22 cellular contexts compared by ENCODE assay signal in genomic region chr2:174789001-174789400, GRCh38. TPM values are rescaled to one million over a fixed set of nuclear protein-coding genes. Genes with fewer than 3 reads are reported as not detected.
A peak's percentile ranks its signal among the peaks of the same experiment; 100 is the strongest.
DNase-seq lines count a peak whose midpoint lies in the region; ATAC-seq, FAIRE-seq and TF ChIP-seq lines count a peak whose summit lies in the region.
"Had no signal": no experiment of that assay in that cellular context is flagged by ENCODE, and none has a peak within 500 bp of the region (broad histone marks: within the 10 kb centered on the region; RNA-seq: fewer than 3 reads in every experiment).

No MANE protein-coding gene starts in this region.

- no peak for FAIRE-seq in endothelial cell of umbilical vein (lab: Jason Lieb, UNC)

- no peak for TF ChIP-seq POLR2A in endothelial cell of umbilical vein (IDR thresholded peaks at IDR 0.05; ENCODE audit: low read depth, low read length)

- peak overlapping the region; percentile 62 for H3K4me3 ChIP-seq in OCI-LY1 (ENCODE audit: low read depth, low read length, poor library complexity, severe bottlenecking)
- no peak overlapping the region for H3K4me3 ChIP-seq in endothelial cell of umbilical vein (replicated peaks in 1 of 3; ENCODE audit: insufficient read depth in 1 of 3, low read depth in 1 of 3, low read length in 3 of 3)
- H3K4me3 ChIP-seq: colonic mucosa, heart left ventricle, suprapubic skin had no signal

- H3K4me1 ChIP-seq in ES-I3 (ENCODE audit: insufficient read depth, low read length): peaks cover 44% of the 10 kb centered on the region
- peaks cover 21% of the 10 kb centered on the region for H3K4me1 ChIP-seq in OCI-LY1 (ENCODE audit: insufficient read depth, low read length, severe bottlenecking)
- H3K4me1 ChIP-seq in endothelial cell of umbilical vein (ENCODE audit: control insufficient read depth, extremely low read depth, insufficient read depth, low read length): peaks cover 18% of the 10 kb centered on the region
- H3K4me1 ChIP-seq: colonic mucosa had no signal

- no peaks in the 10 kb centered on the region for H3K9me3 ChIP-seq in ES-I3 (ENCODE audit: control insufficient read depth, insufficient read depth, low read length)
- no peaks in the 10 kb centered on the region for H3K9me3 ChIP-seq in OCI-LY1 (ENCODE audit: low read length)
- no peaks in the 10 kb centered on the region for H3K9me3 ChIP-seq in endothelial cell of umbilical vein (replicated peaks; ENCODE audit: control insufficient read depth, insufficient read depth, low read length)
- H3K9me3 ChIP-seq: colonic mucosa, heart left ventricle, suprapubic skin had no signal

- H3K4me2 ChIP-seq in OCI-LY1 (ENCODE audit: low read length) (peak overlapping the region; percentile 86), endothelial cell of umbilical vein (ENCODE audit: insufficient read depth, low read length) (no peak overlapping the region)

- no peaks in the 10 kb centered on the region for H3K9me3 Mint-ChIP-seq in osteocyte (ENCODE audit: unreplicated experiment)
- no peaks in the 10 kb centered on the region for H3K9me3 Mint-ChIP-seq in natural killer cell treated with Interleukin-12 subunit alpha and Interleukin-12 subunit beta and Interleukin-15 and Interleukin-18, amount 100 ng/mL, for 72 hours
- H3K9me3 Mint-ChIP-seq in stimulated activated naive B cell treated with anti-CD40 and anti-IgM and Interleukin-4, amounts not matched to agents 10 μg/mL and 1 μg/mL and 100 μg/mL, for 72 hours: no peaks in the 10 kb centered on the region
- H3K9me3 Mint-ChIP-seq: activated naive CD8-positive, alpha-beta T cell treated with anti-CD3 and anti-CD28 coated beads, Interleukin-2, amount 10 ng/mL, durations not matched to agents 7 days and 5 days; CD8-positive, alpha-beta memory T cell had no signal

- H2AFZ ChIP-seq in OCI-LY1 (ENCODE audit: low read length) (peak overlapping the region; percentile 83), endothelial cell of umbilical vein (ENCODE audit: low read depth, low read length) (peak overlapping the region; percentile 41)

- BruUV-seq in endothelial cell of umbilical vein (replicated peaks; lab: Mats Ljungman, UMichigan): no TSS peak

- H3K9ac ChIP-seq in ES-I3 (ENCODE audit: low read depth, low read length) (peak overlapping the region; percentile 50; the same call in 1 of the 2 replicates), OCI-LY1 (ENCODE audit: low read length) (peak overlapping the region; percentile 55; the same call in 1 of the 2 replicates), endothelial cell of umbilical vein (replicated peaks; ENCODE audit: extremely low read depth, insufficient read depth, low read length) (no peak overlapping the region)

- no peaks in the 10 kb centered on the region for H3K79me2 ChIP-seq in OCI-LY1 (ENCODE audit: insufficient read depth, low read length)
- H3K79me2 ChIP-seq in endothelial cell of umbilical vein (ENCODE audit: control insufficient read depth, insufficient read depth, low read length): no peaks in the 10 kb centered on the region

- CTCF ChIA-PET in endothelial cell of umbilical vein (lab: Charles Lee): interaction anchor here (1.1 to 7.4 kb wide), 3 partner anchors 18 to 201 kb away, joined by 3 to 48 read pairs (median 3); no protein-coding TSS in a partner anchor

- no peaks in the 10 kb centered on the region for H3F3A ChIP-seq in OCI-LY1 (ENCODE audit: insufficient read depth, low read length)

- H3K36me3 Mint-ChIP-seq in osteocyte (ENCODE audit: unreplicated experiment): no peaks in the 10 kb centered on the region
- H3K36me3 Mint-ChIP-seq in natural killer cell treated with Interleukin-12 subunit alpha and Interleukin-12 subunit beta and Interleukin-15 and Interleukin-18, amount 100 ng/mL, for 72 hours: no peaks in the 10 kb centered on the region
- no peaks in the 10 kb centered on the region for H3K36me3 Mint-ChIP-seq in stimulated activated naive B cell treated with anti-CD40 and anti-IgM and Interleukin-4, amounts not matched to agents 10 μg/mL and 1 μg/mL and 100 μg/mL, for 72 hours
- H3K36me3 Mint-ChIP-seq: activated naive CD8-positive, alpha-beta T cell treated with anti-CD3 and anti-CD28 coated beads, Interleukin-2, amount 10 ng/mL, durations not matched to agents 7 days and 5 days; brain; CD8-positive, alpha-beta memory T cell had no signal

- TF ChIP-seq CTCF in OCI-LY1 (IDR thresholded peaks at IDR 0.05; ENCODE audit: low read length) (no peak), endothelial cell of umbilical vein (IDR thresholded peaks at IDR 0.05; ENCODE audit: extremely low read depth in 1 of 2, insufficient read depth in 1 of 2, low read depth in 1 of 2, low read length in 2 of 2) (no peak), osteocyte (IDR thresholded peaks at IDR 0.05) (no peak)

- H3K36me3 ChIP-seq in ES-I3 (ENCODE audit: insufficient read depth, low read length) (no peaks in the 10 kb centered on the region), OCI-LY1 (ENCODE audit: insufficient read depth, low read length) (no peaks in the 10 kb centered on the region), endothelial cell of umbilical vein (ENCODE audit: control insufficient read depth in 2 of 2, extremely low read depth in 1 of 2, insufficient read depth in 2 of 2, low read length in 2 of 2) (no peaks in the 10 kb centered on the region)
- H3K36me3 ChIP-seq: colonic mucosa, heart left ventricle, suprapubic skin had no signal

- no peak for ATAC-seq in natural killer cell treated with Interleukin-12 subunit alpha and Interleukin-12 subunit beta and Interleukin-15 and Interleukin-18, amount 100 ng/mL, for 72 hours
- no peak for ATAC-seq in GM19328 (IDR thresholded peaks at IDR 0.05; ENCODE audit: unreplicated experiment)
- ATAC-seq in stimulated activated naive B cell treated with anti-CD40 and anti-IgM and Interleukin-4, amounts not matched to agents 10 μg/mL and 1 μg/mL and 100 μg/mL, for 72 hours (replicated peaks): no peak

- peak overlapping the region; percentile 99 for H3K27ac Mint-ChIP-seq in osteocyte (ENCODE audit: unreplicated experiment)
- no peak overlapping the region for H3K27ac Mint-ChIP-seq in natural killer cell treated with Interleukin-12 subunit alpha and Interleukin-12 subunit beta and Interleukin-15 and Interleukin-18, amount 100 ng/mL, for 72 hours
- H3K27ac Mint-ChIP-seq in stimulated activated naive B cell treated with anti-CD40 and anti-IgM and Interleukin-4, amounts not matched to agents 10 μg/mL and 1 μg/mL and 100 μg/mL, for 72 hours: no peak overlapping the region

- H3K27me3 ChIP-seq in OCI-LY1 (ENCODE audit: insufficient read depth, low read length) (no peaks in the 10 kb centered on the region), endothelial cell of umbilical vein (ENCODE audit: control insufficient read depth in 2 of 2, insufficient read depth in 2 of 2, low read length in 2 of 2) (no peaks in the 10 kb centered on the region)
- H3K27me3 ChIP-seq: colonic mucosa, heart left ventricle, suprapubic skin had no signal

- no peaks in the 10 kb centered on the region for H3K27me3 Mint-ChIP-seq in osteocyte (ENCODE audit: unreplicated experiment)
- peaks cover 6 to 13% of the 10 kb centered on the region in 2 donors for H3K27me3 Mint-ChIP-seq in natural killer cell treated with Interleukin-12 subunit alpha and Interleukin-12 subunit beta and Interleukin-15 and Interleukin-18, amount 100 ng/mL, for 72 hours
- H3K27me3 Mint-ChIP-seq in stimulated activated naive B cell treated with anti-CD40 and anti-IgM and Interleukin-4, amounts not matched to agents 10 μg/mL and 1 μg/mL and 100 μg/mL, for 72 hours: peaks cover 0 to 10% of the 10 kb centered on the region in 2 donors
- H3K27me3 Mint-ChIP-seq: brain had no signal

- no peaks in the 10 kb centered on the region for H3K9me1 ChIP-seq in endothelial cell of umbilical vein (replicated peaks; ENCODE audit: control insufficient read depth, extremely low read depth, insufficient read depth, low read length)

- no peak overlapping the region for H3K27ac ChIP-seq in OCI-LY1 (ENCODE audit: low read depth, low read length, poor library complexity, severe bottlenecking)
- no peak overlapping the region for H3K27ac ChIP-seq in endothelial cell of umbilical vein (ENCODE audit: insufficient read depth, low read depth, low read length)
- H3K27ac ChIP-seq: colonic mucosa, heart left ventricle had no signal

- no peaks in the 10 kb centered on the region for H3K9me2 ChIP-seq in OCI-LY1 (ENCODE audit: low read depth, low read length)

- no peaks in the 10 kb centered on the region for H4K20me1 ChIP-seq in OCI-LY1 (ENCODE audit: insufficient read depth, low read length)
- no peaks in the 10 kb centered on the region for H4K20me1 ChIP-seq in endothelial cell of umbilical vein (replicated peaks; ENCODE audit: control insufficient read depth, extremely low read depth, insufficient read depth, low read length)

- DNase-seq in endothelial cell of umbilical vein (ENCODE audit: low read depth, low spot score) (no peak), osteocyte (ENCODE audit: extremely low spot score, unreplicated experiment) (no peak)
- DNase-seq in natural killer cell treated with Interleukin-12 subunit alpha and Interleukin-12 subunit beta and Interleukin-15 and Interleukin-18, amount 100 ng/mL, for 72 hours (ENCODE audit: low spot score): no peak
- DNase-seq in stimulated activated naive B cell treated with anti-CD40 and anti-IgM and Interleukin-4, amounts not matched to agents 10 μg/mL and 1 μg/mL and 100 μg/mL, for 72 hours: no peak
- DNase-seq: activated CD4-positive, alpha-beta T cell treated with anti-CD3 and anti-CD28 coated beads for 1 hour; activated naive CD8-positive, alpha-beta T cell treated with anti-CD3 and anti-CD28 coated beads, Interleukin-2, amount 10 ng/mL, durations not matched to agents 7 days and 5 days; colonic mucosa; GF-D8; GOT3; heart left ventricle; NCI-H1092; NCI-H2081; NK-92 treated with Interleukin-12 subunit alpha and Interleukin-12 subunit beta, amount 100 ng/mL, for 24 hours; occipital lobe; stimulated activated CD4-positive, alpha-beta T cell treated with anti-CD3 and anti-CD28 coated beads, Interleukin-12 subunit alpha, Interleukin-12 subunit beta, amount 100 ng/mL, for 4 hours had no signal

- POLR2A ChIA-PET in endothelial cell of umbilical vein (lab: Charles Lee): no interaction called here

- H3K4me3 Mint-ChIP-seq in osteocyte (ENCODE audit: unreplicated experiment): no peak overlapping the region
- H3K4me3 Mint-ChIP-seq in natural killer cell treated with Interleukin-12 subunit alpha and Interleukin-12 subunit beta and Interleukin-15 and Interleukin-18, amount 100 ng/mL, for 72 hours: no peak overlapping the region
- no peak overlapping the region for H3K4me3 Mint-ChIP-seq in stimulated activated naive B cell treated with anti-CD40 and anti-IgM and Interleukin-4, amounts not matched to agents 10 μg/mL and 1 μg/mL and 100 μg/mL, for 72 hours
- H3K4me3 Mint-ChIP-seq: brain had no signal

- dilution Hi-C loops in endothelial cell of umbilical vein (cut with MboI; ENCODE audit: extremely low pct_ligation_motif_present, low sequenced_read_pairs): no loop called here

- H3K4me1 Mint-ChIP-seq in osteocyte (ENCODE audit: unreplicated experiment): peaks cover 75% of the 10 kb centered on the region
- no peaks in the 10 kb centered on the region for H3K4me1 Mint-ChIP-seq in natural killer cell treated with Interleukin-12 subunit alpha and Interleukin-12 subunit beta and Interleukin-15 and Interleukin-18, amount 100 ng/mL, for 72 hours (ENCODE audit: low read depth in 2 of 2)
- H3K4me1 Mint-ChIP-seq in stimulated activated naive B cell treated with anti-CD40 and anti-IgM and Interleukin-4, amounts not matched to agents 10 μg/mL and 1 μg/mL and 100 μg/mL, for 72 hours: peaks cover 0 to 1% of the 10 kb centered on the region in 2 donors

- intact Hi-C loops in endothelial cell of umbilical vein (cut with micrococcal nuclease): no loop called here

RNA-seq across cellular contexts. Expression of gene CHRNA1, which starts 24.7 kb away (rescaled TPM):
- total RNA-seq in endothelial cell of umbilical vein: 8.7 and 11.3 TPM in 2 replicates
- polyA plus RNA-seq in endothelial cell of umbilical vein: 18.2 and 30.8 TPM in 2 replicates
- 5.4 and 5.9 TPM in 2 replicates for polyA plus RNA-seq in endothelial cell of umbilical vein (2011; cell fraction: cytosol; rRNA removed)
- 7.2 and 9.4 TPM in 2 replicates for polyA plus RNA-seq in endothelial cell of umbilical vein (2011; cell fraction: nucleus; rRNA removed)
- polyA plus RNA-seq in endothelial cell of umbilical vein (2012): 3.2 and 3.9 TPM in 2 replicates
- 19.1 and 26.3 TPM in 2 replicates for polyA minus RNA-seq in endothelial cell of umbilical vein
- not detected for polyA minus RNA-seq in endothelial cell of umbilical vein (2011; cell fraction: cytosol; rRNA and poly(A)+ RNA removed)
- polyA minus RNA-seq in endothelial cell of umbilical vein (2011; cell fraction: nucleus; rRNA and poly(A)+ RNA removed): 5.0 and 5.2 TPM in 2 replicates
- total RNA-seq in osteocyte: 0.24 and 0.57 TPM in 2 replicates
- not detected for total RNA-seq in natural killer cell treated with Interleukin-12 subunit alpha and Interleukin-12 subunit beta and Interleukin-15 and Interleukin-18, amount 100 ng/mL, for 72 hours
- total RNA-seq: activated naive CD8-positive, alpha-beta T cell treated with anti-CD3 and anti-CD28 coated beads, Interleukin-2, amount 10 ng/mL, durations not matched to agents 7 days and 5 days; CD8-positive, alpha-beta memory T cell; NCI-H460; occipital lobe; suprapubic skin had no signal
